ENCODE assay signal across 12 cellular contexts in genomic region chr4:180909279-180909678, GRCh38.
DNase-seq lines count a peak whose midpoint lies in the region; ATAC-seq and TF ChIP-seq lines count a peak whose summit lies in the region.
"Had no signal": no experiment of that assay in that cellular context is flagged by ENCODE, and none has a peak within 500 bp of the region (broad histone marks: within the 10 kb centered on the region; RNA-seq: fewer than 3 reads in every experiment).

No MANE protein-coding gene starts in this region.

- TF ChIP-seq POLR2A in erythroblast (IDR thresholded peaks at IDR 0.05; ENCODE audit: low read length): no peak

- H3K27ac Mint-ChIP-seq in activated T-cell treated with anti-CD3 and anti-CD28 coated beads, Interleukin-2, amount 50 U/mL, for 24 hours: no peak overlapping the region
- H3K27ac Mint-ChIP-seq: activated naive CD4-positive, alpha-beta T cell treated with anti-CD3 and anti-CD28 coated beads, Interleukin-2, amount 10 ng/mL, durations not matched to agents 7 days and 5 days; CD8-positive, alpha-beta memory T cell had no signal

- peaks cover 8% of the 10 kb centered on the region for H3K9me3 Mint-ChIP-seq in activated T-cell treated with anti-CD3 and anti-CD28 coated beads, Interleukin-2, amount 50 U/mL, for 24 hours

- ATAC-seq in esophagus mucosa (peak; percentile 55), GM19324 (IDR thresholded peaks at IDR 0.05; ENCODE audit: low FRiP score, unreplicated experiment) (no peak)

- no peaks in the 10 kb centered on the region for H3K27me3 Mint-ChIP-seq in activated T-cell treated with anti-CD3 and anti-CD28 coated beads, Interleukin-2, amount 50 U/mL, for 24 hours
- H3K27me3 Mint-ChIP-seq: activated naive CD4-positive, alpha-beta T cell treated with anti-CD3 and anti-CD28 coated beads, Interleukin-2, amount 10 ng/mL, durations not matched to agents 7 days and 5 days; CD8-positive, alpha-beta memory T cell had no signal

- H3K4me3 Mint-ChIP-seq in activated T-cell treated with anti-CD3 and anti-CD28 coated beads, Interleukin-2, amount 50 U/mL, for 24 hours: no peak overlapping the region
- H3K4me3 Mint-ChIP-seq: activated naive CD4-positive, alpha-beta T cell treated with anti-CD3 and anti-CD28 coated beads, Interleukin-2, amount 10 ng/mL, durations not matched to agents 7 days and 5 days; CD8-positive, alpha-beta memory T cell had no signal

- no peaks in the 10 kb centered on the region for H3K36me3 Mint-ChIP-seq in activated T-cell treated with anti-CD3 and anti-CD28 coated beads, Interleukin-2, amount 50 U/mL, for 24 hours (ENCODE audit: low read depth)
- H3K36me3 Mint-ChIP-seq: activated naive CD4-positive, alpha-beta T cell treated with anti-CD3 and anti-CD28 coated beads, Interleukin-2, amount 10 ng/mL, durations not matched to agents 7 days and 5 days; CD8-positive, alpha-beta memory T cell had no signal

- no peaks in the 10 kb centered on the region for H3K9me3 ChIP-seq in MG63
- H3K9me3 ChIP-seq: left ventricle myocardium inferior had no signal

- TF ChIP-seq CTCF in 22Rv1 (IDR thresholded peaks at IDR 0.05) (peak; percentile 38), GM12865 (IDR thresholded peaks at IDR 0.05; ENCODE audit: insufficient read depth, low read depth, low read length, missing control alignments) (peak; percentile 32)

- intact Hi-C loops in posterior cingulate gyrus (cut with DNase I): no loop called here

- H3K4me1 Mint-ChIP-seq in activated T-cell treated with anti-CD3 and anti-CD28 coated beads, Interleukin-2, amount 50 U/mL, for 24 hours (ENCODE audit: low read depth): no peaks in the 10 kb centered on the region
- H3K4me1 Mint-ChIP-seq: activated naive CD4-positive, alpha-beta T cell treated with anti-CD3 and anti-CD28 coated beads, Interleukin-2, amount 10 ng/mL, durations not matched to agents 7 days and 5 days; CD8-positive, alpha-beta memory T cell had no signal

- no peaks in the 10 kb centered on the region for H3K27me3 ChIP-seq in MG63

- peak; percentile 15 for DNase-seq in GM12865 (ENCODE audit: low read depth)
- DNase-seq in MG63: peak; percentile 1
- no peak for DNase-seq in posterior cingulate gyrus
- DNase-seq in erythroblast (lab: John Stamatoyannopoulos, UW): no peak
- no peak for DNase-seq in activated T-cell treated with anti-CD3 and anti-CD28 coated beads, Interleukin-2, amount 50 U/mL, for 24 hours
- DNase-seq: activated CD4-positive, CD25-positive, alpha-beta regulatory T cell; activated naive CD4-positive, alpha-beta T cell treated with anti-CD3 and anti-CD28 coated beads, Interleukin-2, amount 10 ng/mL, durations not matched to agents 7 days and 5 days; CD8-positive, alpha-beta memory T cell; left ventricle myocardium inferior had no signal

- no peak overlapping the region for H3K27ac ChIP-seq in 22Rv1
- H3K27ac ChIP-seq: left ventricle myocardium inferior had no signal

- H3K4me3 ChIP-seq in GM12865 (ENCODE audit: low read depth, low read length): no peak overlapping the region
- no peak overlapping the region for H3K4me3 ChIP-seq in MG63
- H3K4me3 ChIP-seq: left ventricle myocardium inferior had no signal

- H3K36me3 ChIP-seq in MG63: no peaks in the 10 kb centered on the region
- H3K36me3 ChIP-seq: left ventricle myocardium inferior had no signal

Comparison
In these comparisons a context has a peak if more than half of its experiments do, and no peak if none do; other contexts are left out.
1. DNase-seq: peak in GM12865 (single experiment) and MG63 (single experiment); none in posterior cingulate gyrus (0 of 10), erythroblast (0 of 2) and activated T-cell treated with anti-CD3 and anti-CD28 coated beads, Interleukin-2, amount 50 U/mL, for 24 hours (single experiment).